Comparison of ENCODE assay signal across 9 cellular contexts in genomic region chr6:26173836-26174144, GRCh38.
DNase-seq lines count a peak whose midpoint lies in the region; ATAC-seq and TF ChIP-seq lines count a peak whose summit lies in the region.
"Had no signal": no experiment of that assay in that cellular context is flagged by ENCODE, and none has a peak within 500 bp of the region (broad histone marks: within the 10 kb centered on the region; RNA-seq: fewer than 3 reads in every experiment).

No MANE protein-coding gene starts in this region.

- no peak overlapping the region for H3K4me2 ChIP-seq in GM23338

- no peaks in the 10 kb centered on the region for H3K9me2 ChIP-seq in GM23338 (ENCODE audit: insufficient read depth)

- intact Hi-C loops in CD14-positive monocyte (cut with micrococcal nuclease) (loop anchor here in 1 of 2 donors (10.0 kb wide), 1 partner anchor 401 kb away; no protein-coding TSS in a partner anchor), testis (cut with DNase I; ENCODE audit: low total_unique reads) (no loop called here)
- intact Hi-C loops in activated T-helper 1 cell treated with anti-CD3 and anti-CD28 coated beads, Interleukin-12 subunit alpha, Interleukin-12 subunit beta, Interleukin-2, Interleukin-4 antibody, amounts not matched to agents 30 ng/mL and 10 ng/mL and 1 ng/mL, durations not matched to agents 14 hours and 24 hours and 36 hours (cut with micrococcal nuclease): loop anchor here (2.0 to 5.0 kb wide), 4 partner anchors 15 to 379 kb away; a partner anchor contains a TSS

- no peak overlapping the region for H2AFZ ChIP-seq in GM23338

- H3F3A ChIP-seq in GM23338 (replicated peaks; ENCODE audit: low read depth): no peaks in the 10 kb centered on the region

- no peak overlapping the region for H3K4me3 ChIP-seq in GM23338
- no peak overlapping the region for H3K4me3 ChIP-seq in testis

- no peaks in the 10 kb centered on the region for H3K27me3 ChIP-seq in GM23338 (ENCODE audit: insufficient read depth)
- H3K27me3 ChIP-seq in testis: no peaks in the 10 kb centered on the region

- H3K4me1 ChIP-seq in GM23338 (ENCODE audit: insufficient read depth) (peaks cover 13% of the 10 kb centered on the region), testis (peaks cover 5% of the 10 kb centered on the region)

- TF ChIP-seq POLR2A in testis (IDR thresholded peaks at IDR 0.05): no peak

- H3K36me3 ChIP-seq in GM23338 (ENCODE audit: insufficient read depth): no peaks in the 10 kb centered on the region
- H3K36me3 ChIP-seq in testis (ENCODE audit: low read depth, missing control alignments): no peaks in the 10 kb centered on the region

- H4K20me1 ChIP-seq in GM23338 (replicated peaks; ENCODE audit: insufficient read depth): no peaks in the 10 kb centered on the region

- no peaks in the 10 kb centered on the region for H3K79me2 ChIP-seq in GM23338 (replicated peaks; ENCODE audit: insufficient read depth)

- H3K9me3 ChIP-seq in testis: no peaks in the 10 kb centered on the region

- H3K36me3 Mint-ChIP-seq in CD14-positive monocyte (no peaks in the 10 kb centered on the region), GM23338 (ENCODE audit: low read depth) (no peaks in the 10 kb centered on the region), naive B cell (no peaks in the 10 kb centered on the region)
- peaks cover 4% of the 10 kb centered on the region for H3K36me3 Mint-ChIP-seq in activated T-helper 1 cell treated with anti-CD3 and anti-CD28 coated beads, Interleukin-12 subunit alpha, Interleukin-12 subunit beta, Interleukin-2, Interleukin-4 antibody, amounts not matched to agents 30 ng/mL and 10 ng/mL and 1 ng/mL, durations not matched to agents 14 hours and 24 hours and 36 hours (ENCODE audit: low read depth)

- ATAC-seq in GM23338 (no peak), naive B cell (ENCODE audit: low read depth in 2 of 2) (no peak), HG02973 (IDR thresholded peaks at IDR 0.05; ENCODE audit: unreplicated experiment) (no peak)
- ATAC-seq: Right ventricle myocardium inferior had no signal

- peaks cover 0 to under 1% (median 0%) of the 10 kb centered on the region in 3 donors for H3K27me3 Mint-ChIP-seq in CD14-positive monocyte (ENCODE audit: low read depth in 3 of 3)
- H3K27me3 Mint-ChIP-seq in GM23338 (ENCODE audit: insufficient read depth, low read depth, poor library complexity): peaks cover 10% of the 10 kb centered on the region
- H3K27me3 Mint-ChIP-seq in activated T-helper 1 cell treated with anti-CD3 and anti-CD28 coated beads, Interleukin-12 subunit alpha, Interleukin-12 subunit beta, Interleukin-2, Interleukin-4 antibody, amounts not matched to agents 30 ng/mL and 10 ng/mL and 1 ng/mL, durations not matched to agents 14 hours and 24 hours and 36 hours (ENCODE audit: insufficient read depth): no peaks in the 10 kb centered on the region
- no peaks in the 10 kb centered on the region for H3K27me3 Mint-ChIP-seq in naive B cell

- WGBS in testis, 2 donors: 58 to 81% methylated on average over 4 of the region's 4 CpGs

- TF ChIP-seq CTCF in CD14-positive monocyte (IDR thresholded peaks at IDR 0.05): no peak
- TF ChIP-seq CTCF in GM23338 (conservative IDR thresholded peaks at IDR 0.05; ENCODE audit: low read depth in 2 of 2): no peak
- TF ChIP-seq CTCF in testis (IDR thresholded peaks at IDR 0.05): no peak

- H3K27ac ChIP-seq in GM23338 (ENCODE audit: low read depth) (no peak overlapping the region), testis (peak overlapping the region in 1 of 2 donors; percentile 98)

- H3K4me1 Mint-ChIP-seq in CD14-positive monocyte (peaks cover 32% of the 10 kb centered on the region), GM23338 (peaks cover 16% of the 10 kb centered on the region), naive B cell (peaks cover 30 to 45% (median 45%) of the 10 kb centered on the region in 3 donors)
- H3K4me1 Mint-ChIP-seq in activated T-helper 1 cell treated with anti-CD3 and anti-CD28 coated beads, Interleukin-12 subunit alpha, Interleukin-12 subunit beta, Interleukin-2, Interleukin-4 antibody, amounts not matched to agents 30 ng/mL and 10 ng/mL and 1 ng/mL, durations not matched to agents 14 hours and 24 hours and 36 hours (ENCODE audit: low read depth): peaks cover 58% of the 10 kb centered on the region

- H3K27ac Mint-ChIP-seq in CD14-positive monocyte: peak overlapping the region in 6 of 7 donors; percentile 20 to 98 (median 54)
- no peak overlapping the region for H3K27ac Mint-ChIP-seq in GM23338
- peak overlapping the region; percentile 73 for H3K27ac Mint-ChIP-seq in activated T-helper 1 cell treated with anti-CD3 and anti-CD28 coated beads, Interleukin-12 subunit alpha, Interleukin-12 subunit beta, Interleukin-2, Interleukin-4 antibody, amounts not matched to agents 30 ng/mL and 10 ng/mL and 1 ng/mL, durations not matched to agents 14 hours and 24 hours and 36 hours
- peak overlapping the region in 5 of 6 donors; percentile 48 to 99 (median 89) for H3K27ac Mint-ChIP-seq in naive B cell

- H3K9me3 Mint-ChIP-seq in CD14-positive monocyte: peaks cover 0 to 2% (median 0%) of the 10 kb centered on the region in 7 donors
- no peaks in the 10 kb centered on the region for H3K9me3 Mint-ChIP-seq in GM23338
- no peaks in the 10 kb centered on the region for H3K9me3 Mint-ChIP-seq in activated T-helper 1 cell treated with anti-CD3 and anti-CD28 coated beads, Interleukin-12 subunit alpha, Interleukin-12 subunit beta, Interleukin-2, Interleukin-4 antibody, amounts not matched to agents 30 ng/mL and 10 ng/mL and 1 ng/mL, durations not matched to agents 14 hours and 24 hours and 36 hours
- H3K9me3 Mint-ChIP-seq in naive B cell: no peaks in the 10 kb centered on the region

- DNase-seq in CD14-positive monocyte (ENCODE audit: low spot score): no peak
- no peak for DNase-seq in GM23338 (ENCODE audit: low spot score)
- no peak for DNase-seq in activated T-helper 1 cell treated with anti-CD3 and anti-CD28 coated beads, Interleukin-12 subunit alpha, Interleukin-12 subunit beta, Interleukin-2, Interleukin-4 antibody, amounts not matched to agents 30 ng/mL and 10 ng/mL and 1 ng/mL, durations not matched to agents 14 hours and 24 hours and 36 hours (ENCODE audit: low spot score)
- DNase-seq in naive B cell: no peak
- DNase-seq in germinal center (ENCODE audit: low spot score): no peak
- no peak for DNase-seq in T-helper 9 cell
- no peak for DNase-seq in testis

- H3K4me3 Mint-ChIP-seq in CD14-positive monocyte (no peak overlapping the region), GM23338 (peak overlapping the region; percentile 32; the same call in 1 of the 3 replicates), naive B cell (peak overlapping the region; percentile 44 to 93 (median 75))
- H3K4me3 Mint-ChIP-seq in activated T-helper 1 cell treated with anti-CD3 and anti-CD28 coated beads, Interleukin-12 subunit alpha, Interleukin-12 subunit beta, Interleukin-2, Interleukin-4 antibody, amounts not matched to agents 30 ng/mL and 10 ng/mL and 1 ng/mL, durations not matched to agents 14 hours and 24 hours and 36 hours: peak overlapping the region; percentile 68

TF ChIP-seq in GM23338, 12 proteins besides CTCF, POLR2A, EP300 and RAD21 (continues in another document):
- TF ChIP-seq ETS1 (IDR thresholded peaks at IDR 0.05) (no peak), EZH2 (IDR thresholded peaks at IDR 0.05; ENCODE audit: low read depth, unreplicated experiment) (no peak), CREB1 (CRISPR knock-in tag; IDR thresholded peaks at IDR 0.05; ENCODE audit: low read depth) (no peak), EZH2phosphoT487 (IDR thresholded peaks at IDR 0.05; ENCODE audit: unreplicated experiment) (no peak)

Comparison
In these comparisons a context has a peak if more than half of its experiments do, and no peak if none do; other contexts are left out.
1. H3K4me3 Mint-ChIP-seq: peak in GM23338 (single experiment), activated T-helper 1 cell treated with anti-CD3 and anti-CD28 coated beads, Interleukin-12 subunit alpha, Interleukin-12 subunit beta, Interleukin-2, Interleukin-4 antibody, amounts not matched to agents 30 ng/mL and 10 ng/mL and 1 ng/mL, durations not matched to agents 14 hours and 24 hours and 36 hours (single experiment) and naive B cell (8 of 8); none in CD14-positive monocyte (0 of 2).